Comparison of ENCODE assay signal across 1 cellular context in the genomic region with DNA sequence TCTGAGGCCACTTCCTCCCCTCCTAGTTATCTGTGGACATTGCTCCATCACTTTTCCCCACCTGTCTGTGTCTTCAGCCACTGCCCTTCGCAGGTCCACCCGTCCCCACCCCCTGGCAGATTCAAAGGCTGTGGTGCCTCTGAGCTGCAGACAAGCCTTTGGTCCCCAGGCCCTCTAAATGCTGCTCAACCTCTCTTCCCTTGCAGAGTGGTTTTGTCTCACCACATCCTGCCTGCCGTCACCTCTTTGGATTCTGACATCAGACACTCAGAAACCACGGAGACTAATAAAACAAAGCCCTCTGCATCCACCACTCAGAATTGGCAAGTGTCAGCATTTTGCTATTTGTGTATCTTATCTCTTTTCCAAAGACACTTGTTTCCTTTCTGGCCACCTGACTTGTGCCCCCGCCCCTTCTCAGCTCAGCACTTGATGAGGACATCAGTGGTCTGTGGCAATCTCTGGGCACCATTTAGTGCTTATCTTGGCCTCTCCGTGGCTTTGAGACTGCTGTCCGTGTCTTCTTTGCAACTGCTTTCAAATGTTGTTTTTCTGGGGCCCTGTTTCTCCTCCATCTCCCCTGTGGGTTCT.
TF ChIP-seq lines count a peak whose summit lies in the region.

No MANE protein-coding gene starts in this region.

TF ChIP-seq in K562, 482 proteins besides CTCF, POLR2A, EP300 and RAD21 (continued from another document):
- TF ChIP-seq, protein P1, sequence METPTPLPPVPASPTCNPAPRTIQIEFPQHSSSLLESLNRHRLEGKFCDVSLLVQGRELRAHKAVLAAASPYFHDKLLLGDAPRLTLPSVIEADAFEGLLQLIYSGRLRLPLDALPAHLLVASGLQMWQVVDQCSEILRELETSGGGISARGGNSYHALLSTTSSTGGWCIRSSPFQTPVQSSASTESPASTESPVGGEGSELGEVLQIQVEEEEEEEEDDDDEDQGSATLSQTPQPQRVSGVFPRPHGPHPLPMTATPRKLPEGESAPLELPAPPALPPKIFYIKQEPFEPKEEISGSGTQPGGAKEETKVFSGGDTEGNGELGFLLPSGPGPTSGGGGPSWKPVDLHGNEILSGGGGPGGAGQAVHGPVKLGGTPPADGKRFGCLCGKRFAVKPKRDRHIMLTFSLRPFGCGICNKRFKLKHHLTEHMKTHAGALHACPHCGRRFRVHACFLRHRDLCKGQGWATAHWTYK (CRISPR knock-in tag; IDR thresholded peaks at IDR 0.05): peak; percentile 95
- TF ChIP-seq, protein P2, sequence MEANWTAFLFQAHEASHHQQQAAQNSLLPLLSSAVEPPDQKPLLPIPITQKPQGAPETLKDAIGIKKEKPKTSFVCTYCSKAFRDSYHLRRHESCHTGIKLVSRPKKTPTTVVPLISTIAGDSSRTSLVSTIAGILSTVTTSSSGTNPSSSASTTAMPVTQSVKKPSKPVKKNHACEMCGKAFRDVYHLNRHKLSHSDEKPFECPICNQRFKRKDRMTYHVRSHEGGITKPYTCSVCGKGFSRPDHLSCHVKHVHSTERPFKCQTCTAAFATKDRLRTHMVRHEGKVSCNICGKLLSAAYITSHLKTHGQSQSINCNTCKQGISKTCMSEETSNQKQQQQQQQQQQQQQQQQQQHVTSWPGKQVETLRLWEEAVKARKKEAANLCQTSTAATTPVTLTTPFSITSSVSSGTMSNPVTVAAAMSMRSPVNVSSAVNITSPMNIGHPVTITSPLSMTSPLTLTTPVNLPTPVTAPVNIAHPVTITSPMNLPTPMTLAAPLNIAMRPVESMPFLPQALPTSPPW (CRISPR knock-in tag; IDR thresholded peaks at IDR 0.05): peak; percentile 63; the same call in 1 of the 2 replicates
- TF ChIP-seq TCF3 (CRISPR knock-in tag; IDR thresholded peaks at IDR 0.05) (no peak), NR2C2 (CRISPR knock-in tag; IDR thresholded peaks at IDR 0.05) (no peak), NR2C2 (tag; IDR thresholded peaks at IDR 0.05) (peak; percentile 29; the same call in 1 of the 2 replicates), MAZ (CRISPR knock-in tag; conservative IDR thresholded peaks at IDR 0.05 in 1 of 2, IDR thresholded peaks at IDR 0.05 in 1 of 2) (peak in 1 of 2 experiments; percentile 19; a peak in 2 of 4 replicates), CREM (IDR thresholded peaks at IDR 0.05; ENCODE audit: low read depth) (0 out of 2 replicates have a peak, but pooled peaks have one; percentile 41), ZNF76 (CRISPR knock-in tag; IDR thresholded peaks at IDR 0.05; ENCODE audit: borderline replicate concordance) (no peak), ZBTB5 (IDR thresholded peaks at IDR 0.05) (no peak), SNIP1 (IDR thresholded peaks at IDR 0.05; ENCODE audit: low read depth) (no peak), RNF219 (CRISPR knock-in tag; IDR thresholded peaks at IDR 0.05) (no peak), MAFG (tag; conservative IDR thresholded peaks at IDR 0.05) (peak; percentile 76), MGA (IDR thresholded peaks at IDR 0.05) (no peak), ZNF766 (CRISPR knock-in tag; conservative IDR thresholded peaks at IDR 0.05) (peak; percentile 75), FOXA1 (IDR thresholded peaks at IDR 0.05; ENCODE audit: borderline replicate concordance) (no peak), FOS (IDR thresholded peaks at IDR 0.05; ENCODE audit: extremely low read depth, insufficient read length) (no peak), RCOR1 (IDR thresholded peaks at IDR 0.05; ENCODE audit: borderline replicate concordance in 1 of 2, low read depth in 2 of 2, low read length in 2 of 2) (no peak), ZNF589 (CRISPR knock-in tag; IDR thresholded peaks at IDR 0.05; ENCODE audit: low read depth) (peak; percentile 56; the same call in 1 of the 2 replicates), ZBTB17 (CRISPR knock-in tag; IDR thresholded peaks at IDR 0.05) (no peak), KHSRP (IDR thresholded peaks at IDR 0.05) (no peak), ZNF175 (CRISPR knock-in tag; IDR thresholded peaks at IDR 0.05; ENCODE audit: low read depth) (peak; percentile 45; the same call in 1 of the 2 replicates)
